ENCODE assay signal across 8 cellular contexts in genomic region chr10:69573056-69573806, GRCh38. TPM values are rescaled to one million over a fixed set of nuclear protein-coding genes. Genes with fewer than 3 reads are reported as not detected.
DNase-seq lines count a peak whose midpoint lies in the region; ATAC-seq and TF ChIP-seq lines count a peak whose summit lies in the region.

Gene NEUROG3, minus strand, starts transcription at chr10:69573422. Its CDS starts 379 bp downstream, at chr10:69573043.

- no peak within 1 kb of the TSS; a peak in 1 of 4 replicates for H3K4me3 ChIP-seq in SK-N-SH (ENCODE audit: low read depth in 2 of 2, low read length in 1 of 2)

- no peaks in the 10 kb centered on the region for H3K36me3 ChIP-seq in SK-N-SH (replicated peaks in 1 of 2; ENCODE audit: control insufficient read depth in 1 of 2, insufficient read depth in 2 of 2, low read length in 1 of 2)

- H3K9ac ChIP-seq in SK-N-SH = no peak within 1 kb of the TSS

- peak; percentile 71 for DNase-seq in SK-N-SH
- DNase-seq in MV-4-11 (lab: John Stamatoyannopoulos, UW) = peak; percentile 91
- DNase-seq in endothelial cell (ENCODE audit: low spot score) = peak; percentile 59
- no peak for DNase-seq in stimulated activated effector memory CD8-positive, alpha-beta T cell treated with anti-CD3 and anti-CD28 coated beads, Interleukin-12 subunit alpha, Interleukin-12 subunit beta, amount 100 ng/mL, for 72 hours (ENCODE audit: low spot score in 2 of 2)
- DNase-seq in NCI-H1092 treated with DMSO at 0.1 percent for 48 hours (lab: John Stamatoyannopoulos, UW) = no peak
- no peak for DNase-seq in NCI-H2029 (lab: John Stamatoyannopoulos, UW)

- CTCF ChIA-PET in SK-N-SH (lab: Yijun Ruan, JAX) = interaction anchor here (0.6 to 2.3 kb wide), 6 partner anchors 8 to 232 kb away, joined by 3 to 8 read pairs (median 3); no protein-coding TSS in a partner anchor

- POLR2A ChIA-PET in SK-N-SH (lab: Yijun Ruan, JAX) = no interaction called here

- no peak for TF ChIP-seq CTCF in SK-N-SH (IDR thresholded peaks at IDR 0.05)
- no peak for TF ChIP-seq CTCF in endothelial cell (IDR thresholded peaks at IDR 0.05; ENCODE audit: unreplicated experiment)

- no peak for TF ChIP-seq RAD21 in SK-N-SH (IDR thresholded peaks at IDR 0.05; ENCODE audit: low read length)

- H3K9me2 ChIP-seq in SK-N-SH = no peaks in the 10 kb centered on the region

- H4K20me1 ChIP-seq in SK-N-SH (ENCODE audit: insufficient read depth) = no peaks in the 10 kb centered on the region

- H3K4me1 Mint-ChIP-seq in endothelial cell (ENCODE audit: unreplicated experiment) = peaks cover 43% of the 10 kb centered on the region
- H3K4me1 Mint-ChIP-seq in stimulated activated effector memory CD8-positive, alpha-beta T cell treated with anti-CD3 and anti-CD28 coated beads, Interleukin-12 subunit alpha, Interleukin-12 subunit beta, amount 100 ng/mL, for 72 hours = peaks cover 41% of the 10 kb centered on the region

- no peaks in the 10 kb centered on the region for H3K36me3 Mint-ChIP-seq in endothelial cell (ENCODE audit: low read depth, unreplicated experiment)
- H3K36me3 Mint-ChIP-seq in stimulated activated effector memory CD8-positive, alpha-beta T cell treated with anti-CD3 and anti-CD28 coated beads, Interleukin-12 subunit alpha, Interleukin-12 subunit beta, amount 100 ng/mL, for 72 hours = no peaks in the 10 kb centered on the region

- peaks cover 92% of the 10 kb centered on the region for H3K27me3 ChIP-seq in SK-N-SH (ENCODE audit: insufficient read depth)

- H3K9me3 ChIP-seq in SK-N-SH = no peaks in the 10 kb centered on the region

- no peaks in the 10 kb centered on the region for H3K9me3 Mint-ChIP-seq in endothelial cell (ENCODE audit: unreplicated experiment)
- H3K9me3 Mint-ChIP-seq in stimulated activated effector memory CD8-positive, alpha-beta T cell treated with anti-CD3 and anti-CD28 coated beads, Interleukin-12 subunit alpha, Interleukin-12 subunit beta, amount 100 ng/mL, for 72 hours = no peaks in the 10 kb centered on the region

- no peak within 1 kb of the TSS for H3K27ac Mint-ChIP-seq in endothelial cell (ENCODE audit: unreplicated experiment)
- no peak within 1 kb of the TSS for H3K27ac Mint-ChIP-seq in stimulated activated effector memory CD8-positive, alpha-beta T cell treated with anti-CD3 and anti-CD28 coated beads, Interleukin-12 subunit alpha, Interleukin-12 subunit beta, amount 100 ng/mL, for 72 hours

- WGBS in SK-N-SH (ENCODE audit: low lambda C conversion rate) = 9% methylated on average over 18 of the region's 53 CpGs

- no peak within 1 kb of the TSS for H2AFZ ChIP-seq in SK-N-SH (ENCODE audit: low read depth)

- no peaks in the 10 kb centered on the region for H3K79me2 ChIP-seq in SK-N-SH (ENCODE audit: insufficient read depth)

- H3F3A ChIP-seq in SK-N-SH (replicated peaks; ENCODE audit: insufficient read depth) = no peaks in the 10 kb centered on the region

- no peak within 1 kb of the TSS for H3K27ac ChIP-seq in SK-N-SH (ENCODE audit: low read depth in 2 of 2, low read length in 1 of 2)

- H3K4me1 ChIP-seq in SK-N-SH (ENCODE audit: control insufficient read depth in 1 of 2, insufficient read depth in 2 of 2, low read depth in 1 of 2, low read length in 1 of 2) = peaks cover 0 to 19% of the 10 kb centered on the region in 2 experiments; a peak in 1 of 4 replicates

- peak within 1 kb of the TSS; percentile 86 for H3K4me3 Mint-ChIP-seq in endothelial cell (ENCODE audit: unreplicated experiment)
- peak within 1 kb of the TSS; percentile 76 for H3K4me3 Mint-ChIP-seq in stimulated activated effector memory CD8-positive, alpha-beta T cell treated with anti-CD3 and anti-CD28 coated beads, Interleukin-12 subunit alpha, Interleukin-12 subunit beta, amount 100 ng/mL, for 72 hours

- peaks cover 37% of the 10 kb centered on the region for H3K27me3 Mint-ChIP-seq in endothelial cell (ENCODE audit: unreplicated experiment)

- ATAC-seq in SK-N-SH treated with all-trans-retinoic acid at 6 μM for 48 hours = no peak
- ATAC-seq in stimulated activated effector memory CD8-positive, alpha-beta T cell treated with anti-CD3 and anti-CD28 coated beads, Interleukin-12 subunit alpha, Interleukin-12 subunit beta, amount 100 ng/mL, for 72 hours = peak; percentile 22
- ATAC-seq in HG03175 (IDR thresholded peaks at IDR 0.05; ENCODE audit: unreplicated experiment) = no peak

- no peak within 1 kb of the TSS for H3K4me2 ChIP-seq in SK-N-SH

- TF ChIP-seq EP300 in SK-N-SH (IDR thresholded peaks at IDR 0.05; ENCODE audit: borderline replicate concordance in 1 of 2, low read depth in 1 of 2, low read length in 1 of 2) = no peak

TF ChIP-seq in SK-N-SH, 30 proteins besides CTCF, POLR2A, EP300 and RAD21:
- TF ChIP-seq NFIC (IDR thresholded peaks at IDR 0.05; ENCODE audit: borderline replicate concordance) (no peak), ELF1 (IDR thresholded peaks at IDR 0.05) (no peak), FOSL2 (IDR thresholded peaks at IDR 0.05; ENCODE audit: borderline replicate concordance, low read depth) (no peak), MAX (IDR thresholded peaks at IDR 0.05; ENCODE audit: low read depth) (no peak), USF2 (IDR thresholded peaks at IDR 0.05; ENCODE audit: borderline replicate concordance, low read depth, low read length) (no peak), NRF1 (IDR thresholded peaks at IDR 0.05; ENCODE audit: low read depth, low read length) (no peak), RFX5 (IDR thresholded peaks at IDR 0.05; ENCODE audit: low read length) (no peak), TEAD4 (IDR thresholded peaks at IDR 0.05; ENCODE audit: borderline replicate concordance, insufficient read depth) (no peak)

TF ChIP-seq in SK-N-SH treated with all-trans-retinoic acid at 6 μM for 48 hours, 23 proteins besides CTCF, POLR2A, EP300 and RAD21:
- TF ChIP-seq TOX (CRISPR knock-in tag; IDR thresholded peaks at IDR 0.05; ENCODE audit: borderline replicate concordance) = no peak
- no peak for TF ChIP-seq ZNF70 (CRISPR knock-in tag; IDR thresholded peaks at IDR 0.05)
- TF ChIP-seq ZC3H10 (CRISPR knock-in tag; IDR thresholded peaks at IDR 0.05) = no peak
- no peak for TF ChIP-seq ARNTL (CRISPR knock-in tag; IDR thresholded peaks at IDR 0.05; ENCODE audit: borderline replicate concordance, low read depth)
- no peak for TF ChIP-seq PPARA (CRISPR knock-in tag; IDR thresholded peaks at IDR 0.05; ENCODE audit: borderline replicate concordance)
- no peak for TF ChIP-seq ZFP30 (CRISPR knock-in tag; IDR thresholded peaks at IDR 0.05)
- TF ChIP-seq, protein P1, sequence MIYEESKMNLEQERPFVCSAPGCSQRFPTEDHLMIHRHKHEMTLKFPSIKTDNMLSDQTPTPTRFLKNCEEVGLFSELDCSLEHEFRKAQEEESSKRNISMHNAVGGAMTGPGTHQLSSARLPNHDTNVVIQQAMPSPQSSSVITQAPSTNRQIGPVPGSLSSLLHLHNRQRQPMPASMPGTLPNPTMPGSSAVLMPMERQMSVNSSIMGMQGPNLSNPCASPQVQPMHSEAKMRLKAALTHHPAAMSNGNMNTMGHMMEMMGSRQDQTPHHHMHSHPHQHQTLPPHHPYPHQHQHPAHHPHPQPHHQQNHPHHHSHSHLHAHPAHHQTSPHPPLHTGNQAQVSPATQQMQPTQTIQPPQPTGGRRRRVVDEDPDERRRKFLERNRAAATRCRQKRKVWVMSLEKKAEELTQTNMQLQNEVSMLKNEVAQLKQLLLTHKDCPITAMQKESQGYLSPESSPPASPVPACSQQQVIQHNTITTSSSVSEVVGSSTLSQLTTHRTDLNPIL (CRISPR knock-in tag; IDR thresholded peaks at IDR 0.05; ENCODE audit: low read depth) = no peak
- no peak for TF ChIP-seq BACH2 (CRISPR knock-in tag; IDR thresholded peaks at IDR 0.05; ENCODE audit: borderline replicate concordance)
- no peak for TF ChIP-seq ISL1 (CRISPR knock-in tag; IDR thresholded peaks at IDR 0.05)
- no peak for TF ChIP-seq OSR1 (CRISPR knock-in tag; IDR thresholded peaks at IDR 0.05)
- no peak for TF ChIP-seq TCF4 (CRISPR knock-in tag; IDR thresholded peaks at IDR 0.05; ENCODE audit: borderline replicate concordance)
- TF ChIP-seq PATZ1 (CRISPR knock-in tag; IDR thresholded peaks at IDR 0.05; ENCODE audit: borderline replicate concordance) = no peak
- TF ChIP-seq SNAI2 (CRISPR knock-in tag; IDR thresholded peaks at IDR 0.05) = no peak

RNA-seq across cellular contexts. Expression of gene NEUROG3, which starts in this region (rescaled TPM):
- not detected in 2 replicates for polyA plus RNA-seq in SK-N-SH (2012; rRNA removed)
- not detected in 2 replicates for polyA plus RNA-seq in SK-N-SH (2012; cell fraction: cytosol; rRNA removed)
- not detected in 2 replicates for polyA plus RNA-seq in SK-N-SH (2012; cell fraction: nucleus; rRNA removed)
- total RNA-seq in endothelial cell (ENCODE audit: unreplicated experiment) = not detected

Comparison
In these comparisons a context has a peak if more than half of its experiments do, and no peak if none do; other contexts are left out.
1. Peak in DNase-seq in SK-N-SH; RNA of the gene not detected or under 1 TPM.
2. Peak in DNase-seq in endothelial cell; RNA of the gene not detected or under 1 TPM.